ENCODE assay signal across 26 cellular contexts in genomic region chr4:94436512-94436911, GRCh38. TPM values are rescaled to one million over a fixed set of nuclear protein-coding genes. Genes with fewer than 3 reads are reported as not detected.
DNase-seq lines count a peak whose midpoint lies in the region; ATAC-seq, FAIRE-seq and TF ChIP-seq lines count a peak whose summit lies in the region.
"Had no signal": no experiment of that assay in that cellular context is flagged by ENCODE, and none has a peak within 500 bp of the region (broad histone marks: within the 10 kb centered on the region; RNA-seq: fewer than 3 reads in every experiment).

No MANE protein-coding gene starts in this region.

- intact Hi-C loops in K562 (cut with micrococcal nuclease) = no loop called here
- intact Hi-C loops in thyroid gland (cut with DNase I) = no loop called here

- H3K4me3 ChIP-seq in K562 (no peak overlapping the region), neural progenitor cell (no peak overlapping the region), thyroid gland (replicated peaks in 1 of 3) (no peak overlapping the region)
- H3K4me3 ChIP-seq: BLaER1, GM23248 had no signal

- H4K20me1 ChIP-seq in K562 (replicated peaks; ENCODE audit: control insufficient read depth, insufficient read depth, low read length) (no peaks in the 10 kb centered on the region), neural progenitor cell (ENCODE audit: low read depth) (no peaks in the 10 kb centered on the region)
- H4K20me1 ChIP-seq: BLaER1 had no signal

- FAIRE-seq in K562 (lab: Jason Lieb, UNC) = no peak
- FAIRE-seq: A204.1, D721Med, GM12891, GM18507 had no signal

- peaks cover 2% of the 10 kb centered on the region for H3K9me3 Mint-ChIP-seq in neural progenitor cell
- H3K9me3 Mint-ChIP-seq: CD8-positive, alpha-beta T cell had no signal

- CTCF ChIA-PET in K562 (lab: Yijun Ruan, JAX; ENCODE audit: low intra/inter-chr PET ratio) = no interaction called here

- H3K9me3 ChIP-seq in K562 (replicated peaks; ENCODE audit: control insufficient read depth, insufficient read depth, low read depth, low read length) = no peaks in the 10 kb centered on the region
- no peaks in the 10 kb centered on the region for H3K9me3 ChIP-seq in neural progenitor cell (ENCODE audit: low read depth)
- H3K9me3 ChIP-seq in thyroid gland = no peaks in the 10 kb centered on the region
- H3K9me3 ChIP-seq: BLaER1 had no signal

- 0 out of 2 replicates have a peak overlapping the region, but pooled peaks have one; percentile 38 for H2AFZ ChIP-seq in K562 (ENCODE audit: low read depth, low read length)
- no peak overlapping the region for H2AFZ ChIP-seq in neural progenitor cell (replicated peaks)
- H2AFZ ChIP-seq: GM23248 had no signal

- BruUV-seq in K562 (replicated peaks; lab: Mats Ljungman, UMichigan) = no TSS peak

- ATAC-seq in K562 (no peak), omental fat pad (ENCODE audit: low FRiP score) (no peak), GM18861 (IDR thresholded peaks at IDR 0.05; ENCODE audit: unreplicated experiment) (no peak)
- ATAC-seq: CD8-positive, alpha-beta T cell had no signal

- peak; percentile 23 for DNase-seq in COR-L47 (lab: John Stamatoyannopoulos, UW)
- DNase-seq in NCI-H748 (lab: John Stamatoyannopoulos, UW; ENCODE audit: unreplicated experiment) = peak; percentile 37
- no peak for DNase-seq in K562 (ENCODE audit: extremely low read depth in 1 of 4, low spot score in 3 of 4)
- DNase-seq in neural progenitor cell (ENCODE audit: low spot score) = no peak
- no peak for DNase-seq in thyroid gland
- DNase-seq in cerebellar cortex (ENCODE audit: low spot score) = no peak
- DNase-seq in omental fat pad (ENCODE audit: low spot score) = no peak
- DNase-seq: CD4-positive, CD25-positive, alpha-beta regulatory T cell; CD8-positive, alpha-beta T cell; DMS 273 treated with DMSO at 0.1 percent for 48 hours; DMS53; DMS79 treated with DMSO at 0.1 percent for 48 hours; GF-D8; GM23248; H7; HCEC 1CT had no signal

- no peak for TF ChIP-seq RAD21 in K562 (CRISPR knock-in tag; conservative IDR thresholded peaks at IDR 0.05 in 1 of 2, IDR thresholded peaks at IDR 0.05 in 1 of 2)

- no peak for TF ChIP-seq EP300 in K562 (IDR thresholded peaks at IDR 0.05; ENCODE audit: low read length)

- WGBS in K562 (ENCODE audit: insufficient coverage, low coverage, missing lambda C conversion rate) = 89% methylated on average over 1 of the region's 1 CpG
- 93 to 96% methylated on average over 1 of the region's 1 CpG for WGBS in thyroid gland, 2 donors

- H3K9me1 ChIP-seq in K562 (ENCODE audit: control insufficient read depth, insufficient read depth, low read length) = no peaks in the 10 kb centered on the region

- no peak for TF ChIP-seq CTCF in K562 (IDR thresholded peaks at IDR 0.05 in 2 of 3, conservative IDR thresholded peaks at IDR 0.05 in 1 of 3; ENCODE audit: insufficient read depth in 2 of 3, low read depth in 1 of 3, low read length in 3 of 3)
- TF ChIP-seq CTCF in neural progenitor cell (IDR thresholded peaks at IDR 0.05) = no peak
- TF ChIP-seq CTCF in thyroid gland (IDR thresholded peaks at IDR 0.05) = no peak
- TF ChIP-seq CTCF in omental fat pad (IDR thresholded peaks at IDR 0.05) = no peak

- no peaks in the 10 kb centered on the region for H3K36me3 Mint-ChIP-seq in neural progenitor cell
- H3K36me3 Mint-ChIP-seq: CD4-positive, CD25-positive, alpha-beta regulatory T cell; CD8-positive, alpha-beta T cell had no signal

- H3K27ac ChIP-seq in K562 (ENCODE audit: extremely low read depth, low read depth, low read length) (no peak overlapping the region), neural progenitor cell (no peak overlapping the region), thyroid gland (no peak overlapping the region)
- H3K27ac ChIP-seq: 22Rv1, BLaER1, C4-2B, GM23248 had no signal

- in situ Hi-C loops in K562 (cut with MboI) = no loop called here

- H3K9ac ChIP-seq in K562 (ENCODE audit: insufficient read depth in 1 of 2, low read depth in 2 of 2, low read length in 2 of 2) (no peak overlapping the region), neural progenitor cell (no peak overlapping the region)
- H3K9ac ChIP-seq: BLaER1, GM23248 had no signal

- H3K79me2 ChIP-seq in K562 (ENCODE audit: control insufficient read depth, insufficient read depth, low read length) = no peaks in the 10 kb centered on the region
- H3K79me2 ChIP-seq in neural progenitor cell (ENCODE audit: low read depth) = no peaks in the 10 kb centered on the region

- H3K27ac Mint-ChIP-seq in neural progenitor cell = no peak overlapping the region
- H3K27ac Mint-ChIP-seq: B cell; CD4-positive, CD25-positive, alpha-beta regulatory T cell; CD8-positive, alpha-beta T cell had no signal

- no peaks in the 10 kb centered on the region for H3K27me3 ChIP-seq in K562 (ENCODE audit: control insufficient read depth in 2 of 2, insufficient read depth in 2 of 2, low read length in 2 of 2)
- H3K27me3 ChIP-seq in neural progenitor cell = no peaks in the 10 kb centered on the region
- H3K27me3 ChIP-seq in thyroid gland = no peaks in the 10 kb centered on the region
- H3K27me3 ChIP-seq: BLaER1 had no signal

- H3F3A ChIP-seq in neural progenitor cell (ENCODE audit: low read depth) = no peaks in the 10 kb centered on the region

- POLR2A ChIA-PET in K562 (lab: Yijun Ruan, JAX) = no interaction called here

- no peak overlapping the region for H3K4me3 Mint-ChIP-seq in neural progenitor cell
- H3K4me3 Mint-ChIP-seq: B cell; CD4-positive, CD25-positive, alpha-beta regulatory T cell; CD8-positive, alpha-beta T cell had no signal

- no peaks in the 10 kb centered on the region for H3K27me3 Mint-ChIP-seq in neural progenitor cell (ENCODE audit: insufficient read depth, low read depth)

- TF ChIP-seq POLR2A in K562 (conservative IDR thresholded peaks at IDR 0.05) = no peak
- TF ChIP-seq POLR2A in thyroid gland (IDR thresholded peaks at IDR 0.05) = no peak

- H3K4me1 Mint-ChIP-seq in neural progenitor cell = no peaks in the 10 kb centered on the region
- H3K4me1 Mint-ChIP-seq: B cell; CD4-positive, CD25-positive, alpha-beta regulatory T cell had no signal

- H3K4me1 ChIP-seq in K562 (replicated peaks in 1 of 2; ENCODE audit: control insufficient read depth in 2 of 2, insufficient read depth in 2 of 2, low read length in 2 of 2) (no peaks in the 10 kb centered on the region), neural progenitor cell (peaks cover 8% of the 10 kb centered on the region), thyroid gland (no peaks in the 10 kb centered on the region)
- H3K4me1 ChIP-seq: BLaER1 had no signal

- H3K36me3 ChIP-seq in K562 (ENCODE audit: control insufficient read depth, insufficient read depth, low read length) (no peaks in the 10 kb centered on the region), neural progenitor cell (no peaks in the 10 kb centered on the region), thyroid gland (no peaks in the 10 kb centered on the region)
- H3K36me3 ChIP-seq: BLaER1 had no signal

- H3K4me2 ChIP-seq in K562 (ENCODE audit: insufficient read depth, low read length) (no peak overlapping the region), neural progenitor cell (peak overlapping the region; percentile 16)
- H3K4me2 ChIP-seq: BLaER1 had no signal

TF ChIP-seq in K562, 482 proteins besides CTCF, POLR2A, EP300 and RAD21 (continues in another document):
- TF ChIP-seq MLX (CRISPR knock-in tag; conservative IDR thresholded peaks at IDR 0.05) = no peak

RNA-seq across cellular contexts. Expression of gene PDLIM5, which starts 15.2 kb away (rescaled TPM):
- 262 and 263 TPM in 2 replicates for total RNA-seq in K562 (2011; cell fraction: chromatin; rRNA removed; ENCODE audit: low replicate concordance)
- total RNA-seq in K562 (2011; cell fraction: nucleolus; rRNA removed) = 100 and 103 TPM in 2 replicates
- total RNA-seq in K562 (2011; cell fraction: nucleoplasm; rRNA removed) = 170 and 292 TPM in 2 replicates
- total RNA-seq in K562 (2014; rRNA removed) (36.9 and 48.3 TPM in 2 replicates), K562 (2014; rRNA removed; fragmentation: Illumina TruSeq; extraction: Trizol) (79.8 and 82.1 TPM in 2 replicates), K562 (2015; rRNA removed; fragmentation: Illumina TruSeq; extraction: Trizol) (58.5 and 62.5 TPM in 2 replicates), K562 (2021) (89.9 and 97.5 TPM in 2 replicates), neural progenitor cell (ENCODE audit: low replicate concordance) (48.6 and 68.4 TPM in 2 replicates), thyroid gland (100 to 1,000 TPM in 3 of 4 donors, 10 to 100 TPM in 1; 77.7 to 128 (median 109) TPM), omental fat pad (100 to 1,000 TPM; 119 to 168 (median 146) TPM)
- polyA plus RNA-seq in K562 (2011; rRNA removed) (100 and 126 TPM in 2 replicates), K562 (2014; fragmentation: Illumina TruSeq; extraction: Trizol) (117 and 127 TPM in 2 replicates), K562 (2014; fragmentation: Nextera tagmentation; extraction: Ambion mirVana) (10 to 100 TPM; 42.2 to 55.8 TPM), K562 (2014; rRNA removed) (39.0 and 47.9 TPM in 2 replicates)
- 84.4 and 144 TPM in 2 replicates for polyA plus RNA-seq in K562 (2011; cell fraction: cytosol; rRNA removed)
- 60.0 and 82.0 TPM in 2 replicates for polyA plus RNA-seq in K562 (2011; cell fraction: nucleus; rRNA removed)
- 42.7 and 55.2 TPM in 2 replicates for polyA plus RNA-seq in K562 (2012)
- 213 and 326 TPM in 2 replicates for polyA minus RNA-seq in K562 (2011; rRNA and poly(A)+ RNA removed)
- 60.9 and 98.0 TPM in 2 replicates for polyA minus RNA-seq in K562 (2011; cell fraction: cytosol; rRNA and poly(A)+ RNA removed)
- polyA minus RNA-seq in K562 (2011; cell fraction: nucleus; rRNA and poly(A)+ RNA removed) = 172 and 173 TPM in 2 replicates
- total RNA-seq: G401 had no signal

Comparison
In these comparisons a context has a peak if more than half of its experiments do, and no peak if none do; other contexts are left out.
1. DNase-seq: peak in COR-L47 (single experiment) and NCI-H748 (single experiment); none in K562 (0 of 4), neural progenitor cell (single experiment), thyroid gland (0 of 2), cerebellar cortex (single experiment) and omental fat pad (single experiment).